In the genomic region with DNA sequence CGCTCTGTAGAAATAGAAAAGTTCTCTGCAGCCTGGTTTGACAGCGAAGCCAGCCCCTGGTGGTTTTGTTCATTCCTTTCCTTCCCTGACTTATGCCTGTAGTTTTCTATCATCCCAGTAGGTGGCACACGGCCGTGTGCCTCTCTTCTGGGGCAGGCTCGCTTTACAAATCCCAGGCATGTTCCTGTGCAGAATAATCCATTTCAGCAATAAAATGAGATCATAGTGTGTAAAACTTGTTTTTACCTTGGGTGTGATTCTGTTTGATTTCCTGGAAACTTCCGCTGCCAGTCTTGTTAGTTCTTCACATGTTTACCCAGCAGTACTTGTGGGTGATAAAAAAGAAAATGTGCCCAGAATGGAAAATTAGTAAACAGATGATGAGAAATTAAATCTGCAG, we compare ENCODE assay signal across 8 cellular contexts. TPM values are rescaled to one million over a fixed set of nuclear protein-coding genes. Genes with fewer than 3 reads are reported as not detected.
DNase-seq lines count a peak whose midpoint lies in the region; ATAC-seq, FAIRE-seq and TF ChIP-seq lines count a peak whose summit lies in the region.

No MANE protein-coding gene starts in this region.

- intact Hi-C loops in heart left ventricle (cut with DNase I), result loop anchor here (1.0 to 10.0 kb wide), 8 partner anchors 84 to 288 kb away; no protein-coding TSS in a partner anchor

- peak; percentile 86 for FAIRE-seq in GM12892 (lab: Jason Lieb, UNC)

- TF ChIP-seq POLR2A in GM12892 (IDR thresholded peaks at IDR 0.05; ENCODE audit: low read depth, low read length) (no peak), heart left ventricle (IDR thresholded peaks at IDR 0.05) (no peak)

- TF ChIP-seq CTCF in AG09309 (IDR thresholded peaks at IDR 0.05; ENCODE audit: control insufficient read depth, insufficient read depth, low read depth, low read length, missing control alignments) (peak; percentile 91), HL-60 (IDR thresholded peaks at IDR 0.05; ENCODE audit: insufficient read depth, low read length) (peak; percentile 78), heart left ventricle (IDR thresholded peaks at IDR 0.05) (peak; percentile 58 to 75 (median 69)), retinal pigment epithelial cell (conservative IDR thresholded peaks at IDR 0.05; ENCODE audit: low read depth, low read length) (peak; percentile 91)

- H3K4me3 Mint-ChIP-seq in activated naive CD8-positive, alpha-beta T cell, result peak overlapping the region; percentile 33

- ATAC-seq in heart left ventricle (peak; percentile 64 to 86 (median 80)), HG03469 (IDR thresholded peaks at IDR 0.05; ENCODE audit: unreplicated experiment) (no peak)

- no peak overlapping the region for H3K27ac ChIP-seq in HL-60 (replicated peaks)
- no peak overlapping the region for H3K27ac ChIP-seq in heart left ventricle

- H3K4me1 Mint-ChIP-seq in activated naive CD8-positive, alpha-beta T cell (ENCODE audit: low read depth), result peaks cover 17% of the 10 kb centered on the region

- H3K4me1 ChIP-seq in heart left ventricle, result peaks cover 0 to 21% (median 0%) of the 10 kb centered on the region in 12 donors

- H3K27ac Mint-ChIP-seq in activated naive CD8-positive, alpha-beta T cell, result no peak overlapping the region

- H3K4me3 ChIP-seq in AG09309 (ENCODE audit: control insufficient read depth, low read depth, low read length) (no peak overlapping the region), HL-60 (replicated peaks; ENCODE audit: insufficient read depth, low read length) (no peak overlapping the region), heart left ventricle (no peak overlapping the region), retinal pigment epithelial cell (ENCODE audit: low read length) (no peak overlapping the region)

- 3 to 8% (median 5%) methylated on average over 6 of the region's 6 CpGs for WGBS in heart left ventricle, 4 donors

- H3K36me3 Mint-ChIP-seq in activated naive CD8-positive, alpha-beta T cell, result no peaks in the 10 kb centered on the region

- H3K9me3 Mint-ChIP-seq in activated naive CD8-positive, alpha-beta T cell (ENCODE audit: low read depth), result no peaks in the 10 kb centered on the region

- H3K36me3 ChIP-seq in heart left ventricle, result no peaks in the 10 kb centered on the region

- H3K27me3 ChIP-seq in HL-60 (ENCODE audit: insufficient read depth, poor library complexity, severe bottlenecking), result peaks cover 41% of the 10 kb centered on the region
- H3K27me3 ChIP-seq in heart left ventricle, result peaks cover 19 to 53% (median 23%) of the 10 kb centered on the region in 9 donors

- peaks cover 26% of the 10 kb centered on the region for H3K27me3 Mint-ChIP-seq in activated naive CD8-positive, alpha-beta T cell

- DNase-seq in AG09309 (ENCODE audit: low read depth), result peak; percentile 20
- DNase-seq in GM12892 (ENCODE audit: insufficient read length), result peak; percentile 41
- DNase-seq in HL-60 (ENCODE audit: low read depth in 1 of 2, low spot score in 1 of 2), result peak in 1 of 2 experiments; percentile 42
- DNase-seq in NCI-H82 treated with DMSO at 0.1 percent for 48 hours (lab: John Stamatoyannopoulos, UW; ENCODE audit: unreplicated experiment), result peak; percentile 68
- DNase-seq in heart left ventricle, result peak in 1 of 5 donors; percentile 22
- DNase-seq in retinal pigment epithelial cell (ENCODE audit: low read depth), result peak; percentile 27

- H3K9me3 ChIP-seq in heart left ventricle, result no peaks in the 10 kb centered on the region

RNA-seq across cellular contexts. Expression of a gene that starts 7.4 kb away (rescaled TPM):
- polyA plus RNA-seq in GM12892 (2012; ENCODE audit: missing spikeins), result not detected
- total RNA-seq in heart left ventricle, result under 1 TPM in 1 of 9 donors, not detected in 8; 0.08 TPM
- not detected for polyA plus RNA-seq in heart left ventricle
